In the genomic region with DNA sequence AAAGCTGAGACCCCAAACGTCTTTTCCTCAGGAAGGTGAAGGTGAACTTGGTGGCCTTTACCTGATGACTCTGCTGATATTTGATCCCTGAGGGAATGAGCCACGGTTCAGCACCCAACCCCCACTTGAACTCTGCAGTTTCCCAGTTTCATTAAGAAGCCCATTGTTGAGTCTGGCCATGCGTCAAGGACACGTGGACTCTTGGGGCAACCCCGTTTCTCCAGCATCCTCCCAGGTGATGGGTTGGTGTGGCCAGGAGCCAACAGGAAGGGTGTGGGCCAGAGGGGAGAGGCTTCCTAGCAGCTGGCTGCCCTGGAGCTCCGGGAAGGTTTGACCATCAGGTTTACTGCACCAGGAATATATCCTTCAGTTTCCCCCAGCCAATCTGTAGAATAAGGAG, we compare ENCODE assay signal across 1 cellular context.
TF ChIP-seq lines count a peak whose summit lies in the region.

No MANE protein-coding gene starts in this region.

TF ChIP-seq in A549, 52 proteins besides CTCF, POLR2A, EP300 and RAD21 (continued from another document):
- TF ChIP-seq ZC3H11A (IDR thresholded peaks at IDR 0.05) = no peak
- TF ChIP-seq MAFK (IDR thresholded peaks at IDR 0.05; ENCODE audit: partially characterized antibody) = peak; percentile 55
- TF ChIP-seq HOXA7 (CRISPR knock-in tag; IDR thresholded peaks at IDR 0.05) = no peak
- no peak for TF ChIP-seq RCOR1 (IDR thresholded peaks at IDR 0.05; ENCODE audit: low read depth, low read length)
- TF ChIP-seq JUNB (IDR thresholded peaks at IDR 0.05) = no peak
- TF ChIP-seq, protein P1, sequence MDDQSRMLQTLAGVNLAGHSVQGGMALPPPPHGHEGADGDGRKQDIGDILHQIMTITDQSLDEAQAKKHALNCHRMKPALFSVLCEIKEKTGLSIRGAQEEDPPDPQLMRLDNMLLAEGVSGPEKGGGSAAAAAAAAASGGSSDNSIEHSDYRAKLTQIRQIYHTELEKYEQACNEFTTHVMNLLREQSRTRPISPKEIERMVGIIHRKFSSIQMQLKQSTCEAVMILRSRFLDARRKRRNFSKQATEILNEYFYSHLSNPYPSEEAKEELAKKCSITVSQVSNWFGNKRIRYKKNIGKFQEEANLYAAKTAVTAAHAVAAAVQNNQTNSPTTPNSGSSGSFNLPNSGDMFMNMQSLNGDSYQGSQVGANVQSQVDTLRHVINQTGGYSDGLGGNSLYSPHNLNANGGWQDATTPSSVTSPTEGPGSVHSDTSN (IDR thresholded peaks at IDR 0.05) = peak; percentile 62
